In genomic region chr17:45311762-45312476, GRCh38 we compare ENCODE assay signal across 8 cellular contexts. TPM values are rescaled to one million over a fixed set of nuclear protein-coding genes. Genes with fewer than 3 reads are reported as not detected.
A peak's percentile ranks its signal among the peaks of the same experiment; 100 is the strongest.
DNase-seq lines count a peak whose midpoint lies in the region; ATAC-seq and TF ChIP-seq lines count a peak whose summit lies in the region.

No MANE protein-coding gene starts in this region.

- ATAC-seq in omental fat pad (ENCODE audit: low FRiP score): peak; percentile 60

- peak; percentile 90 for DNase-seq in GM12864 (ENCODE audit: low read depth)
- peak; percentile 26 for DNase-seq in HuH-7.5 (ENCODE audit: low spot score)
- peak; percentile 80 to 83 for DNase-seq in activated CD4-positive, alpha-beta T cell treated with anti-CD3 and anti-CD28 coated beads, Interleukin-2, amount 50 U/mL, for 4 hours
- DNase-seq in effector memory CD4-positive, alpha-beta T cell: peak; percentile 48 to 56 (median 51)
- DNase-seq in omental fat pad (ENCODE audit: low spot score): no peak
- peak; percentile 90 to 91 for DNase-seq in thyroid gland
- no peak for DNase-seq in AG08396 (ENCODE audit: low spot score)
- DNase-seq in KBM-7: no peak

- in situ Hi-C loops in KBM-7 (cut with MboI; ENCODE audit: low pct_unique_long_range_greater_than_20kb, low sequenced_read_pairs): no loop called here

- TF ChIP-seq POLR2A in thyroid gland (IDR thresholded peaks at IDR 0.05): peak in 1 of 2 donors; percentile 41

- H3K27me3 ChIP-seq in effector memory CD4-positive, alpha-beta T cell (replicated peaks; ENCODE audit: control insufficient read depth, insufficient read depth, low read length, poor library complexity, severe bottlenecking): no peaks in the 10 kb centered on the region
- H3K27me3 ChIP-seq in thyroid gland: no peaks in the 10 kb centered on the region

- intact Hi-C loops in thyroid gland (cut with DNase I): no loop called here

- H3K9me3 ChIP-seq in effector memory CD4-positive, alpha-beta T cell (ENCODE audit: control insufficient read depth, low read length): no peaks in the 10 kb centered on the region
- no peaks in the 10 kb centered on the region for H3K9me3 ChIP-seq in thyroid gland

- peak overlapping the region; percentile 80 for H3K27ac ChIP-seq in effector memory CD4-positive, alpha-beta T cell (ENCODE audit: insufficient read depth, low read length, poor library complexity, severe bottlenecking)
- peak overlapping the region; percentile 74 to 97 (median 89) for H3K27ac ChIP-seq in thyroid gland

- H3K4me1 ChIP-seq in effector memory CD4-positive, alpha-beta T cell (ENCODE audit: control insufficient read depth, insufficient read depth, low read length, poor library complexity, severe bottlenecking): peaks cover 62% of the 10 kb centered on the region
- peaks cover 66 to 89% of the 10 kb centered on the region in 2 donors for H3K4me1 ChIP-seq in thyroid gland

- peaks cover 6% of the 10 kb centered on the region for H3K36me3 ChIP-seq in effector memory CD4-positive, alpha-beta T cell (ENCODE audit: control insufficient read depth, insufficient read depth, low read length)
- H3K36me3 ChIP-seq in thyroid gland: no peaks in the 10 kb centered on the region

- TF ChIP-seq CTCF in GM12864 (IDR thresholded peaks at IDR 0.05; ENCODE audit: low read depth, low read length, missing control alignments): no peak
- no peak for TF ChIP-seq CTCF in omental fat pad (IDR thresholded peaks at IDR 0.05)
- TF ChIP-seq CTCF in thyroid gland (IDR thresholded peaks at IDR 0.05): no peak

- peak overlapping the region; percentile 52 for H3K4me3 ChIP-seq in GM12864 (ENCODE audit: low read depth, low read length)
- peak overlapping the region; percentile 74 for H3K4me3 ChIP-seq in effector memory CD4-positive, alpha-beta T cell (ENCODE audit: insufficient read depth, low read depth, low read length, poor library complexity, severe bottlenecking)
- H3K4me3 ChIP-seq in thyroid gland (replicated peaks in 1 of 3): peak overlapping the region in 1 of 3 donors; percentile 11

- WGBS in thyroid gland, 2 donors: 4 to 13% methylated on average over 7 to 9 of the region's 10 CpGs

RNA-seq across cellular contexts. Expression of gene MAP3K14, which starts 4.9 kb away (rescaled TPM):
- 10 to 100 TPM in 2 of 4 donors, 1 to 10 TPM in 2; 5.4 to 15.9 (median 12.6) TPM for total RNA-seq in omental fat pad
- total RNA-seq in thyroid gland: 10 to 100 TPM in 1 of 4 donors, 1 to 10 TPM in 3; 4.1 to 21.7 (median 6.2) TPM

RNA-seq across cellular contexts. Expression of gene SPATA32, which starts 50.0 kb away (rescaled TPM):
- under 1 TPM in 1 of 4 donors, not detected in 3; 0.65 TPM for total RNA-seq in omental fat pad
- not detected for total RNA-seq in thyroid gland

Comparison
In these comparisons a context has a peak if more than half of its experiments do, and no peak if none do; other contexts are left out.
1. DNase-seq: peak in GM12864 (single experiment), HuH-7.5 (single experiment), activated CD4-positive, alpha-beta T cell treated with anti-CD3 and anti-CD28 coated beads, Interleukin-2, amount 50 U/mL, for 4 hours (2 of 2), effector memory CD4-positive, alpha-beta T cell (3 of 3) and thyroid gland (2 of 2); none in omental fat pad (single experiment), AG08396 (single experiment) and KBM-7 (single experiment).